21 cellular contexts compared by ENCODE assay signal in genomic region chr7:64869121-64869725, GRCh38.
"Had no signal": no experiment of that assay in that cellular context is flagged by ENCODE, and none has a peak within 500 bp of the region (broad histone marks: within the 10 kb centered on the region; RNA-seq: fewer than 3 reads in every experiment).

No MANE protein-coding gene starts in this region.

- H3K27ac ChIP-seq: brain microvascular endothelial cell, spleen, suprapubic skin had no signal

- FAIRE-seq: TTC549 had no signal

- H3K4me1 ChIP-seq: spleen, suprapubic skin had no signal

- H3K9me3 ChIP-seq: mucosa of descending colon, suprapubic skin had no signal

- H3K4me3 ChIP-seq: mucosa of descending colon, spleen, suprapubic skin had no signal

- H3K36me3 ChIP-seq: brain microvascular endothelial cell, spleen, suprapubic skin had no signal

- H3K27me3 ChIP-seq: brain microvascular endothelial cell, suprapubic skin had no signal

- DNase-seq: activated CD4-positive, alpha-beta T cell treated with anti-CD3 and anti-CD28 coated beads, Interleukin-2, amount 50 U/mL, for 1 hour; activated CD4-positive, CD25-positive, alpha-beta regulatory T cell; activated CD8-positive, alpha-beta memory T cell treated with anti-CD3 and anti-CD28 coated beads, Interleukin-2, amount 10 ng/mL, durations not matched to agents 7 days and 5 days; activated gamma-delta T cell treated with Interleukin-2 at 50 U/mL for 16 hours; activated naive CD8-positive, alpha-beta T cell treated with anti-CD3 and anti-CD28 coated beads for 36 hours; activated T-cell treated with anti-CD3 and anti-CD28 coated beads, Interleukin-2, amount 50 U/mL, for 4 hours; brain microvascular endothelial cell; effector memory CD8-positive, alpha-beta T cell; hypothalamus; immature natural killer cell; left colon; mammary epithelial cell; mucosa of descending colon; natural killer cell; spleen; stimulated activated CD4-positive, alpha-beta T cell treated with anti-CD3 and anti-CD28 coated beads, Interleukin-2, amount 100 ng/mL, for 24 hours; stimulated activated naive CD4-positive, alpha-beta T cell treated with Interleukin-2 at 50 U/mL for 16 hours; T-helper 1 cell had no signal

- ATAC-seq: activated CD8-positive, alpha-beta memory T cell treated with anti-CD3 and anti-CD28 coated beads, Interleukin-2, amount 10 ng/mL, durations not matched to agents 7 days and 5 days; activated T-cell treated with anti-CD3 and anti-CD28 coated beads, Interleukin-2, amount 50 U/mL, for 4 hours; effector memory CD8-positive, alpha-beta T cell; left colon; mucosa of descending colon; natural killer cell; sciatic nerve had no signal
